Comparison of ENCODE assay signal across 32 cellular contexts in the genomic region with DNA sequence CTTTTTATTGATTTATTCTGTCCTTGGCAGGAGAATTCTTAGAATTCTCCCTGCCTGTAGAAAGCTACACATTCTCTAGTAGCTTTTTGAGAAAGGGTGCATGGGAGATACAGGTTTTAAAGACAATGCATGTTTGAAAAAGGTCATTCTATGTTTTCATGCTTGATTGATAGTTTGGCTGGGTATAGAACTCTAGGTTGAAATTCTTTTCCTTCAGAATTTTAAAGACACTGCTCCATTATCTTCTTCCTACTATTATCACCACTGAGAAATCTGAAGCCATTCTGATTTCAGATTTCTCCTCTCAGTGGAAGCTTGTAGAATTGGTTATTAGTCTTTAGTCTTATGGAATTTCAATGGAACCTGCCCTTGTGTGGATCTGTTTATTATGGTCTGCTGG.
"Had no signal": no experiment of that assay in that cellular context is flagged by ENCODE, and none has a peak within 500 bp of the region (broad histone marks: within the 10 kb centered on the region; RNA-seq: fewer than 3 reads in every experiment).

No MANE protein-coding gene starts in this region.

- H3K27me3 ChIP-seq: adrenal gland, body of pancreas, colonic mucosa, gastroesophageal sphincter, hepatocyte, ovary, sigmoid colon, upper lobe of left lung, vagina had no signal

- H3K9me3 ChIP-seq: body of pancreas had no signal

- H3K4me1 ChIP-seq: colonic mucosa had no signal

- H2AFZ ChIP-seq: hepatocyte had no signal

- H3K36me3 ChIP-seq: adrenal gland, colonic mucosa, ovary, sigmoid colon had no signal

- DNase-seq: activated B cell treated with CpG ODN at 0.5 μM for 24 hours; activated CD4-positive, alpha-beta T cell treated with anti-CD3 and anti-CD28 coated beads for 4 hours; activated CD4-positive, alpha-beta T cell treated with anti-CD3 and anti-CD28 coated beads, Interleukin-2, amount 50 U/mL, for 4 hours; activated CD8-positive, alpha-beta memory T cell treated with anti-CD3 and anti-CD28 coated beads for 24 hours; activated gamma-delta T cell treated with Interleukin-2 at 50 U/mL for 16 hours; activated naive CD4-positive, alpha-beta T cell treated with anti-CD3 and anti-CD28 coated beads, Interleukin-2, amount 50 U/mL, for 16 hours; activated T-cell treated with anti-CD3 and anti-CD28 coated beads, Interleukin-2, amount 50 U/mL, for 1 hour; adrenal gland; aorta; body of pancreas; cerebellar nuclear complex; colonic mucosa; effector memory CD4-positive, alpha-beta T cell; islet precursor cell; left ventricle myocardium inferior; mucosa of descending colon; ovary; retina; sigmoid colon; small intestine; stimulated activated CD4-positive, alpha-beta T cell treated with anti-CD3 and anti-CD28 coated beads, Interleukin-4, amount 100 ng/mL, for 24 hours; stimulated activated naive CD8-positive, alpha-beta T cell treated with anti-CD3 and anti-CD28 coated beads, Interleukin-15, amount 100 ng/mL, for 72 hours; substantia nigra; T-helper 2 cell; upper lobe of left lung had no signal

- H3K27me3 Mint-ChIP-seq: activated B cell treated with CpG ODN at 0.5 μM for 24 hours; progenitor cell of endocrine pancreas; stimulated activated naive CD8-positive, alpha-beta T cell treated with anti-CD3 and anti-CD28 coated beads, Interleukin-15, amount 100 ng/mL, for 72 hours had no signal

- H3K4me3 Mint-ChIP-seq: activated B cell treated with CpG ODN at 0.5 μM for 24 hours; stimulated activated effector memory CD8-positive, alpha-beta T cell treated with anti-CD3 and anti-CD28 coated beads, Interleukin-12 subunit alpha, Interleukin-12 subunit beta, amount 100 ng/mL, for 72 hours; stimulated activated naive CD8-positive, alpha-beta T cell treated with anti-CD3 and anti-CD28 coated beads, Interleukin-15, amount 100 ng/mL, for 72 hours had no signal

- H3K27ac ChIP-seq: adrenal gland, body of pancreas, colonic mucosa, gastroesophageal sphincter, hepatocyte, left ventricle myocardium inferior, ovary, sigmoid colon, upper lobe of left lung, vagina had no signal

- FAIRE-seq: endothelial cell of umbilical vein, small intestine had no signal

- H3K27ac Mint-ChIP-seq: activated B cell treated with CpG ODN at 0.5 μM for 24 hours; stimulated activated effector memory CD8-positive, alpha-beta T cell treated with anti-CD3 and anti-CD28 coated beads, Interleukin-12 subunit alpha, Interleukin-12 subunit beta, amount 100 ng/mL, for 72 hours had no signal

- H3K4me3 ChIP-seq: adrenal gland, body of pancreas, colonic mucosa, gastroesophageal sphincter, hepatocyte, left ventricle myocardium inferior, lung, mucosa of descending colon, ovary, sigmoid colon, upper lobe of left lung, vagina had no signal

- H3K4me2 ChIP-seq: hepatocyte had no signal

- ATAC-seq: body of pancreas; gastroesophageal sphincter; mucosa of descending colon; stimulated activated effector memory CD8-positive, alpha-beta T cell treated with anti-CD3 and anti-CD28 coated beads, Interleukin-12 subunit alpha, Interleukin-12 subunit beta, amount 100 ng/mL, for 72 hours; stimulated activated naive CD8-positive, alpha-beta T cell treated with anti-CD3 and anti-CD28 coated beads, Interleukin-15, amount 100 ng/mL, for 72 hours had no signal
